ENCODE assay signal across 38 cellular contexts in genomic region chr3:40008796-40009195, GRCh38.
"Had no signal": no experiment of that assay in that cellular context is flagged by ENCODE, and none has a peak within 500 bp of the region (broad histone marks: within the 10 kb centered on the region; RNA-seq: fewer than 3 reads in every experiment).

No MANE protein-coding gene starts in this region.

- H3K9me3 Mint-ChIP-seq: activated B cell treated with CpG ODN at 0.5 μM for 24 hours; activated CD4-positive, alpha-beta memory T cell treated with anti-CD3 and anti-CD28 coated beads for 36 hours; activated CD4-positive, alpha-beta T cell treated with anti-CD3 and anti-CD28 coated beads, Interleukin-2, amount 10 ng/mL, durations not matched to agents 24 days and 14 days; activated CD8-positive, alpha-beta T cell treated with anti-CD3 and anti-CD28 coated beads for 36 hours; activated naive CD4-positive, alpha-beta T cell treated with anti-CD3 and anti-CD28 coated beads for 36 hours; activated naive CD4-positive, alpha-beta T cell treated with anti-CD3 and anti-CD28 coated beads, Interleukin-2, amount 50 U/mL, for 72 hours; activated naive CD8-positive, alpha-beta T cell treated with anti-CD3 and anti-CD28 coated beads for 36 hours; activated T-cell treated with anti-CD3 and anti-CD28 coated beads, Interleukin-2, amount 50 U/mL, for 4 hours; activated T-cell treated with anti-CD3 and anti-CD28 coated beads, Interleukin-2, amount 50 U/mL, for 72 hours; activated T-helper 1 cell treated with anti-CD3 and anti-CD28 coated beads, Interleukin-12 subunit alpha, Interleukin-12 subunit beta, Interleukin-2, Interleukin-4 antibody, amounts not matched to agents 30 ng/mL and 10 ng/mL and 1 ng/mL, durations not matched to agents 14 hours and 24 hours and 36 hours; activated T-helper 17 cell treated with anti-CD3 and anti-CD28 coated beads, Interleukin-2, amount 50 U/mL, for 72 hours; T-helper 1 cell treated with Interleukin-12 subunit alpha and Interleukin-12 subunit beta and Interleukin-4 antibody, amounts not matched to agents 30 μg/mL and 1 μg/mL, for 36 hours; T-helper 2 cell treated with Interferon-gamma antibody and Interleukin-4, amounts not matched to agents 5 μg/mL and 100 μg/mL, for 36 hours had no signal

- H3K4me3 Mint-ChIP-seq: activated B cell treated with CpG ODN at 0.5 μM for 24 hours; activated CD4-positive, alpha-beta memory T cell treated with anti-CD3 and anti-CD28 coated beads for 36 hours; activated CD4-positive, alpha-beta T cell treated with anti-CD3 and anti-CD28 coated beads, Interleukin-2, amount 10 ng/mL, durations not matched to agents 24 days and 14 days; activated CD8-positive, alpha-beta T cell treated with anti-CD3 and anti-CD28 coated beads for 36 hours; activated naive CD4-positive, alpha-beta T cell treated with anti-CD3 and anti-CD28 coated beads for 36 hours; activated naive CD8-positive, alpha-beta T cell treated with anti-CD3 and anti-CD28 coated beads for 36 hours; activated T-cell treated with anti-CD3 and anti-CD28 coated beads, Interleukin-2, amount 50 U/mL, for 4 hours; activated T-cell treated with anti-CD3 and anti-CD28 coated beads, Interleukin-2, amount 50 U/mL, for 72 hours; activated T-helper 1 cell treated with anti-CD3 and anti-CD28 coated beads, Interleukin-12 subunit alpha, Interleukin-12 subunit beta, Interleukin-2, Interleukin-4 antibody, amounts not matched to agents 30 ng/mL and 10 ng/mL and 1 ng/mL, durations not matched to agents 14 hours and 24 hours and 36 hours; activated T-helper 17 cell treated with anti-CD3 and anti-CD28 coated beads, Interleukin-2, amount 50 U/mL, for 72 hours; T-helper 1 cell treated with Interleukin-12 subunit alpha and Interleukin-12 subunit beta and Interleukin-4 antibody, amounts not matched to agents 30 μg/mL and 1 μg/mL, for 36 hours; T-helper 2 cell treated with Interferon-gamma antibody and Interleukin-4, amounts not matched to agents 5 μg/mL and 100 μg/mL, for 36 hours had no signal

- H3K4me1 ChIP-seq: adrenal gland, breast epithelium had no signal

- H3K4me3 ChIP-seq: adrenal gland, body of pancreas, breast epithelium had no signal

- H3K9me3 ChIP-seq: adrenal gland, body of pancreas, breast epithelium had no signal

- H3K36me3 ChIP-seq: adrenal gland, brain microvascular endothelial cell, breast epithelium had no signal

- FAIRE-seq: astrocyte, TTC549 had no signal

- H3K27me3 Mint-ChIP-seq: activated B cell treated with CpG ODN at 0.5 μM for 24 hours; activated CD4-positive, alpha-beta memory T cell treated with anti-CD3 and anti-CD28 coated beads for 36 hours; activated CD4-positive, alpha-beta T cell treated with anti-CD3 and anti-CD28 coated beads, Interleukin-2, amount 10 ng/mL, durations not matched to agents 24 days and 14 days; activated CD8-positive, alpha-beta T cell treated with anti-CD3 and anti-CD28 coated beads for 36 hours; activated T-helper 17 cell treated with anti-CD3 and anti-CD28 coated beads, Interleukin-2, amount 50 U/mL, for 72 hours had no signal

- H3K27ac ChIP-seq: adrenal gland, body of pancreas, brain microvascular endothelial cell, breast epithelium, VCaP had no signal

- H3K27ac Mint-ChIP-seq: activated B cell treated with CpG ODN at 0.5 μM for 24 hours; activated CD4-positive, alpha-beta memory T cell treated with anti-CD3 and anti-CD28 coated beads for 36 hours; activated CD4-positive, alpha-beta T cell treated with anti-CD3 and anti-CD28 coated beads, Interleukin-2, amount 10 ng/mL, durations not matched to agents 24 days and 14 days; activated CD8-positive, alpha-beta T cell treated with anti-CD3 and anti-CD28 coated beads for 36 hours; activated naive CD4-positive, alpha-beta T cell treated with anti-CD3 and anti-CD28 coated beads for 36 hours; activated naive CD4-positive, alpha-beta T cell treated with anti-CD3 and anti-CD28 coated beads, Interleukin-2, amount 50 U/mL, for 72 hours; activated naive CD8-positive, alpha-beta T cell treated with anti-CD3 and anti-CD28 coated beads for 36 hours; activated T-cell treated with anti-CD3 and anti-CD28 coated beads, Interleukin-2, amount 50 U/mL, for 72 hours; activated T-helper 1 cell treated with anti-CD3 and anti-CD28 coated beads, Interleukin-12 subunit alpha, Interleukin-12 subunit beta, Interleukin-2, Interleukin-4 antibody, amounts not matched to agents 30 ng/mL and 10 ng/mL and 1 ng/mL, durations not matched to agents 14 hours and 24 hours and 36 hours; activated T-helper 17 cell treated with anti-CD3 and anti-CD28 coated beads, Interleukin-2, amount 50 U/mL, for 72 hours; T-helper 1 cell treated with Interleukin-12 subunit alpha and Interleukin-12 subunit beta and Interleukin-4 antibody, amounts not matched to agents 30 μg/mL and 1 μg/mL, for 36 hours; T-helper 2 cell treated with Interferon-gamma antibody and Interleukin-4, amounts not matched to agents 5 μg/mL and 100 μg/mL, for 36 hours had no signal

- H3K36me3 Mint-ChIP-seq: activated CD4-positive, alpha-beta memory T cell treated with anti-CD3 and anti-CD28 coated beads for 36 hours; activated naive CD4-positive, alpha-beta T cell treated with anti-CD3 and anti-CD28 coated beads, Interleukin-2, amount 50 U/mL, for 72 hours; activated naive CD8-positive, alpha-beta T cell treated with anti-CD3 and anti-CD28 coated beads for 36 hours had no signal

- H3K27me3 ChIP-seq: adrenal gland, body of pancreas, brain microvascular endothelial cell, breast epithelium had no signal

- DNase-seq: activated B cell treated with CpG ODN at 0.5 μM for 24 hours; activated CD4-positive, alpha-beta memory T cell treated with anti-CD3 and anti-CD28 coated beads for 36 hours; activated CD4-positive, alpha-beta T cell treated with anti-CD3 and anti-CD28 coated beads for 4 hours; activated CD4-positive, alpha-beta T cell treated with anti-CD3 and anti-CD28 coated beads, Interleukin-2, amount 10 ng/mL, durations not matched to agents 24 days and 14 days; activated CD4-positive, alpha-beta T cell treated with anti-CD3 and anti-CD28 coated beads, Interleukin-2, amount 50 U/mL, for 1 hour; activated CD4-positive, alpha-beta T cell treated with anti-CD3 and anti-CD28 coated beads, Interleukin-2, amount 50 U/mL, for 4 hours; activated CD4-positive, CD25-positive, alpha-beta regulatory T cell treated with anti-CD3 and anti-CD28 coated beads, Interleukin-2, amount 50 U/mL, for 72 hours; activated CD8-positive, alpha-beta memory T cell treated with anti-CD3 and anti-CD28 coated beads, Interleukin-2, amount 50 U/mL, for 4 hours; activated CD8-positive, alpha-beta T cell treated with anti-CD3 and anti-CD28 coated beads for 36 hours; activated effector memory CD4-positive, alpha-beta T cell treated with anti-CD3 and anti-CD28 coated beads, Interleukin-2, amount 50 U/mL, for 16 hours; activated gamma-delta T cell treated with Interleukin-2 at 50 U/mL for 16 hours; activated naive CD4-positive, alpha-beta T cell; activated naive CD4-positive, alpha-beta T cell treated with anti-CD3 and anti-CD28 coated beads for 36 hours; activated naive CD4-positive, alpha-beta T cell treated with anti-CD3 and anti-CD28 coated beads, Interleukin-2, amount 50 U/mL, for 16 hours; activated naive CD8-positive, alpha-beta T cell treated with anti-CD3 and anti-CD28 coated beads for 36 hours; activated T-cell treated with anti-CD3 and anti-CD28 coated beads for 4 hours; activated T-cell treated with anti-CD3 and anti-CD28 coated beads, Interleukin-2, amount 50 U/mL, for 1 hour; activated T-cell treated with anti-CD3 and anti-CD28 coated beads, Interleukin-2, amount 50 U/mL, for 4 hours; activated T-cell treated with anti-CD3 and anti-CD28 coated beads, Interleukin-2, amount 50 U/mL, for 72 hours; adrenal gland; amniotic stem cell; aorta; body of pancreas; brain microvascular endothelial cell; central memory CD4-positive, alpha-beta T cell; cerebellar nuclear complex; T-helper 1 cell; T-helper 2 cell; T-helper 9 cell had no signal

- H3K4me1 Mint-ChIP-seq: activated B cell treated with CpG ODN at 0.5 μM for 24 hours; activated CD4-positive, alpha-beta T cell treated with anti-CD3 and anti-CD28 coated beads, Interleukin-2, amount 10 ng/mL, durations not matched to agents 24 days and 14 days; activated naive CD8-positive, alpha-beta T cell treated with anti-CD3 and anti-CD28 coated beads for 36 hours; activated T-helper 17 cell treated with anti-CD3 and anti-CD28 coated beads, Interleukin-2, amount 50 U/mL, for 72 hours had no signal

- ATAC-seq: activated CD8-positive, alpha-beta T cell treated with anti-CD3 and anti-CD28 coated beads for 36 hours; activated naive CD4-positive, alpha-beta T cell treated with anti-CD3 and anti-CD28 coated beads, Interleukin-2, amount 50 U/mL, for 72 hours; activated T-cell treated with anti-CD3 and anti-CD28 coated beads, Interleukin-2, amount 50 U/mL, for 4 hours; activated T-cell treated with anti-CD3 and anti-CD28 coated beads, Interleukin-2, amount 50 U/mL, for 72 hours; activated T-helper 17 cell treated with anti-CD3 and anti-CD28 coated beads, Interleukin-2, amount 50 U/mL, for 72 hours; body of pancreas had no signal
